14 cellular contexts compared by ENCODE assay signal in genomic region chr22:41522813-41523212, GRCh38. TPM values are rescaled to one million over a fixed set of nuclear protein-coding genes. Genes with fewer than 3 reads are reported as not detected.
DNase-seq lines count a peak whose midpoint lies in the region; ATAC-seq and TF ChIP-seq lines count a peak whose summit lies in the region.
"Had no signal": no experiment of that assay in that cellular context is flagged by ENCODE, and none has a peak within 500 bp of the region (broad histone marks: within the 10 kb centered on the region; RNA-seq: fewer than 3 reads in every experiment).

No MANE protein-coding gene starts in this region.

- peaks cover 2% of the 10 kb centered on the region for H3K36me3 Mint-ChIP-seq in IgD-negative memory B cell
- H3K36me3 Mint-ChIP-seq in endodermal cell (ENCODE audit: low read depth), result peaks cover 35% of the 10 kb centered on the region

- H3K36me3 ChIP-seq in endodermal cell (ENCODE audit: control insufficient read depth, insufficient read depth, low read length) (peaks cover 55% of the 10 kb centered on the region), osteoblast (ENCODE audit: insufficient read depth, low read length) (peaks cover 55% of the 10 kb centered on the region)

- H3K27ac ChIP-seq in 22Rv1, result peak overlapping the region; percentile 75
- H3K27ac ChIP-seq in endodermal cell (ENCODE audit: low read depth, low read length), result no peak overlapping the region
- H3K27ac ChIP-seq in osteoblast (ENCODE audit: low read depth, low read length), result peak overlapping the region; percentile 83

- 93 to 100% methylated on average over 3 to 9 of the region's 9 CpGs for WGBS in endodermal cell (ENCODE audit: insufficient coverage in 1 of 2, insufficient read length in 1 of 2), 2 experiments

- H3K4me3 Mint-ChIP-seq in IgD-negative memory B cell, result no peak overlapping the region
- no peak overlapping the region for H3K4me3 Mint-ChIP-seq in endodermal cell

- no peak overlapping the region for H3K4me2 ChIP-seq in osteoblast (ENCODE audit: insufficient read depth, low read length)
- H3K4me2 ChIP-seq: BLaER1 treated with 17β-estradiol and CSF1 and Interleukin-3, amounts not matched to agents 10 nM and 100 nM had no signal

- H3K9me3 Mint-ChIP-seq in IgD-negative memory B cell (no peaks in the 10 kb centered on the region), endodermal cell (no peaks in the 10 kb centered on the region)

- H3K9me3 ChIP-seq in endodermal cell (ENCODE audit: control insufficient read depth, low read length) (no peaks in the 10 kb centered on the region), osteoblast (ENCODE audit: low read depth, low read length) (no peaks in the 10 kb centered on the region)
- H3K9me3 ChIP-seq: BLaER1 treated with 17β-estradiol and CSF1 and Interleukin-3, amounts not matched to agents 10 nM and 100 nM had no signal

- no peak overlapping the region for H2AFZ ChIP-seq in osteoblast (ENCODE audit: low read length)

- DNase-seq in endodermal cell (peak; percentile 36), osteoblast (ENCODE audit: insufficient read length, low spot score, missing footprints) (no peak), GF-D8 (lab: John Stamatoyannopoulos, UW) (no peak), NCI-H2029 treated with DMSO at 0.1 percent for 48 hours (lab: John Stamatoyannopoulos, UW) (no peak)
- DNase-seq: activated CD8-positive, alpha-beta memory T cell treated with anti-CD3 and anti-CD28 coated beads for 24 hours; left colon; MV-4-11; NCI-H524 treated with DMSO at 0.1 percent for 48 hours had no signal

- H3K4me1 ChIP-seq in endodermal cell (ENCODE audit: control insufficient read depth, insufficient read depth, low read length) (no peaks in the 10 kb centered on the region), osteoblast (ENCODE audit: insufficient read depth, low read length) (peaks cover 21% of the 10 kb centered on the region)

- peaks cover 8% of the 10 kb centered on the region for H3K79me2 ChIP-seq in osteoblast (ENCODE audit: insufficient read depth, low read length)

- H3K27ac Mint-ChIP-seq in IgD-negative memory B cell (peak overlapping the region; percentile 13 to 45 (median 26)), endodermal cell (peak overlapping the region; percentile 88)

- H3K27me3 ChIP-seq in endodermal cell (ENCODE audit: control insufficient read depth, insufficient read depth, low read length, poor library complexity, severe bottlenecking), result no peaks in the 10 kb centered on the region
- no peaks in the 10 kb centered on the region for H3K27me3 ChIP-seq in osteoblast (ENCODE audit: insufficient read depth, low read length)
- H3K27me3 ChIP-seq: BLaER1 treated with 17β-estradiol and CSF1 and Interleukin-3, amounts not matched to agents 10 nM and 100 nM had no signal

- peaks cover 0 to 7% (median 0%) of the 10 kb centered on the region in 3 donors for H3K4me1 Mint-ChIP-seq in IgD-negative memory B cell
- H3K4me1 Mint-ChIP-seq in endodermal cell, result peaks cover 2% of the 10 kb centered on the region

- TF ChIP-seq CTCF in 22Rv1 (IDR thresholded peaks at IDR 0.05) (no peak), endodermal cell (conservative IDR thresholded peaks at IDR 0.05) (no peak), osteoblast (IDR thresholded peaks at IDR 0.05; ENCODE audit: extremely low read depth, low read depth, low read length) (no peak)

- H3K9ac ChIP-seq in endodermal cell (ENCODE audit: extremely low read depth, low read length, poor library complexity, severe bottlenecking), result no peak overlapping the region

- no peak for ATAC-seq in HG03565 (IDR thresholded peaks at IDR 0.05; ENCODE audit: unreplicated experiment)
- ATAC-seq in GM18502 (IDR thresholded peaks at IDR 0.05; ENCODE audit: poor library complexity, unreplicated experiment), result no peak
- ATAC-seq: left colon had no signal

- H3K4me3 ChIP-seq in endodermal cell (ENCODE audit: low read length) (no peak overlapping the region), osteoblast (ENCODE audit: insufficient read depth, low read length) (no peak overlapping the region)
- H3K4me3 ChIP-seq: BLaER1 treated with 17β-estradiol and CSF1 and Interleukin-3, amounts not matched to agents 10 nM and 100 nM had no signal

- H4K20me1 ChIP-seq in osteoblast (ENCODE audit: insufficient read depth, low read length), result peaks cover 25% of the 10 kb centered on the region

- H3K27me3 Mint-ChIP-seq in IgD-negative memory B cell (no peaks in the 10 kb centered on the region), endodermal cell (ENCODE audit: insufficient read depth) (no peaks in the 10 kb centered on the region)

RNA-seq across cellular contexts. Expression of gene POLR3H, which starts 21.5 kb away (rescaled TPM):
- 15.9 TPM for polyA plus RNA-seq in IgD-negative memory B cell
- total RNA-seq in endodermal cell (10 to 100 TPM; 30.1 to 32.6 TPM), osteoblast (26.2 and 27.9 TPM in 2 replicates)
- polyA plus RNA-seq in endodermal cell (2013, experiment 1 of 2), result 19.1 TPM
- 20.1 TPM for polyA plus RNA-seq in endodermal cell (2013, experiment 2 of 2)

RNA-seq across cellular contexts. Expression of gene CSDC2, which starts 38.0 kb away (rescaled TPM):
- polyA plus RNA-seq in IgD-negative memory B cell, result not detected
- total RNA-seq in endodermal cell (under 1 TPM; 0.27 to 0.90 TPM), osteoblast (0.88 and 1.1 TPM in 2 replicates)
- 4.9 TPM for polyA plus RNA-seq in endodermal cell (2013, experiment 1 of 2)
- 4.2 TPM for polyA plus RNA-seq in endodermal cell (2013, experiment 2 of 2)
- total RNA-seq: SK-MEL-5 had no signal

RNA-seq across cellular contexts. Expression of gene ACO2, which starts 53.9 kb away (rescaled TPM):
- 132 TPM for polyA plus RNA-seq in IgD-negative memory B cell
- total RNA-seq in endodermal cell (10 to 100 TPM; 69.0 to 82.3 TPM), osteoblast (57.9 and 60.4 TPM in 2 replicates)
- polyA plus RNA-seq in endodermal cell (2013, experiment 1 of 2), result 63.0 TPM
- polyA plus RNA-seq in endodermal cell (2013, experiment 2 of 2), result 59.0 TPM

RNA-seq across cellular contexts. Expression of gene PHF5A, which starts 54.3 kb away (rescaled TPM):
- polyA plus RNA-seq in IgD-negative memory B cell, result 23.8 TPM
- total RNA-seq in endodermal cell (10 to 100 TPM; 71.0 to 80.8 TPM), osteoblast (27.7 and 38.4 TPM in 2 replicates)
- 75.1 TPM for polyA plus RNA-seq in endodermal cell (2013, experiment 1 of 2)
- polyA plus RNA-seq in endodermal cell (2013, experiment 2 of 2), result 69.4 TPM
